In the genomic region with DNA sequence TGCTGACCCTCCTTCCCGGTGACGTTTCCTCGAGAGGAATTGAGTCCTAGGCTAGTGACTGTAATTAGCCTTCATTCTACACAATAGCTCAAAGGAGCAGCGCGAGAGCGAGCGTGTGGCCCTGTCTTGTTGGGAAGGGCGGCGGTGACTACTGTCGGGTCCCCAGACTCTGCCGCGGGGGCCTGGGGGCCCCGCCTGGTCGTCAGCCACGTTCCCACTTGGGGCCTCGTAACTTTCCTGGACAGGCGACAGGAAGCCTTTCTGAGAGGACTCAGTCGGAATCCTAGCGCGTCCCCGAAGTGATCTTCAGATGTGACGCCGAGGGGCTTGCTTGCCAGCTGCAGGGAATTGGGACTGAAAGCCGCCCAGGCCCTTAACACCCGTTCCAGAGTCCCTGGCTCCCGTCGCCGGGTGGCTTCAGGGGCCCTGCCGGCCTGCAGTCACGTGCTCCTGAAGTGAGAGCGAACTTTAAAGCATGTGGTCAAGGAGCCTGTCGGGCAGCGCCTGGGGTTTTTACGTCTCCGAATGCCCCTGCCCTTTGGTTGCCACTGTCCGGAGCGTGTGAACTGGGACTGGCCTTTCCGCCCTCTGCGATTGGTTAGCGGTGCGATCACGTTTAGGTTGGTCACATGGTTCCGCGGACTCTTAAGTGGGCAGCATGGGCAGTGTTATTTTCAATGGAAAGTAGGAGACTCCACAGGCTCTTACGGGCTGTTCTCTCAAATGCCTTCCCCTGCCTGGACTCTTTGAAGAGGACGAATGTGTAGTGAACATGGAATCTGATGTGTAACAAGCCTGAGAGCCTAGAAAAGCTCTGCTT, we compare ENCODE assay signal across 8 cellular contexts. TPM values are rescaled to one million over a fixed set of nuclear protein-coding genes. Genes with fewer than 3 reads are reported as not detected.
DNase-seq lines count a peak whose midpoint lies in the region; ATAC-seq lines count a peak whose summit lies in the region.

No MANE protein-coding gene starts in this region.

- no peak overlapping the region for H3K27ac ChIP-seq in Karpas-422 (ENCODE audit: low read length)

- H2AFZ ChIP-seq in Karpas-422 (ENCODE audit: low read length), result no peak overlapping the region

- peaks cover 35% of the 10 kb centered on the region for H3K4me1 ChIP-seq in Karpas-422 (ENCODE audit: low read length)

- peak overlapping the region; percentile 68; the same call in 1 of the 2 replicates for H3K4me3 ChIP-seq in Karpas-422 (ENCODE audit: low read length)

- CTCF ChIA-PET in activated CD4-positive, alpha-beta T cell treated with anti-CD3 and anti-CD28 coated beads, Interleukin-2, amount 10 ng/mL, durations not matched to agents 7 days and 5 days (lab: Charles Lee), result interaction anchor here (0.5 to 1.4 kb wide), 4 partner anchors 9 to 191 kb away, joined by 3 to 4 read pairs (median 4); no protein-coding TSS in a partner anchor
- CTCF ChIA-PET in activated CD8-positive, alpha-beta memory T cell treated with anti-CD3 and anti-CD28 coated beads, Interleukin-2, amount 10 ng/mL, durations not matched to agents 7 days and 5 days (lab: Charles Lee), result interaction anchor here (0.8 to 1.7 kb wide), 6 partner anchors 9 to 221 kb away, joined by 3 to 8 read pairs (median 4); a partner anchor contains a TSS

- no peak for DNase-seq in activated CD4-positive, alpha-beta T cell treated with anti-CD3 and anti-CD28 coated beads, Interleukin-2, amount 10 ng/mL, durations not matched to agents 7 days and 5 days
- no peak for DNase-seq in activated CD4-positive, alpha-beta T cell treated with anti-CD3 and anti-CD28 coated beads for 1 hour
- DNase-seq in Karpas-422 (no peak), globus pallidus (ENCODE audit: low spot score) (peak; percentile 91), NCI-H1694 treated with DMSO at 0.1 percent for 48 hours (lab: John Stamatoyannopoulos, UW) (no peak), GM19238 (ENCODE audit: insufficient read length, low spot score) (no peak)
- DNase-seq in activated CD8-positive, alpha-beta memory T cell treated with anti-CD3 and anti-CD28 coated beads, Interleukin-2, amount 10 ng/mL, durations not matched to agents 7 days and 5 days, result no peak
- no peak for DNase-seq in naive thymus-derived CD8-positive, alpha-beta T cell

- H3K27me3 Mint-ChIP-seq in activated CD4-positive, alpha-beta T cell treated with anti-CD3 and anti-CD28 coated beads, Interleukin-2, amount 10 ng/mL, durations not matched to agents 7 days and 5 days, result peaks cover 64% of the 10 kb centered on the region
- H3K27me3 Mint-ChIP-seq in activated CD8-positive, alpha-beta memory T cell treated with anti-CD3 and anti-CD28 coated beads, Interleukin-2, amount 10 ng/mL, durations not matched to agents 7 days and 5 days, result peaks cover 54% of the 10 kb centered on the region
- peaks cover 34 to 71% (median 63%) of the 10 kb centered on the region in 5 donors for H3K27me3 Mint-ChIP-seq in naive thymus-derived CD8-positive, alpha-beta T cell

- no peak for ATAC-seq in activated CD8-positive, alpha-beta memory T cell treated with anti-CD3 and anti-CD28 coated beads, Interleukin-2, amount 10 ng/mL, durations not matched to agents 7 days and 5 days
- ATAC-seq in naive thymus-derived CD8-positive, alpha-beta T cell, result no peak

- no peaks in the 10 kb centered on the region for H3K9me3 ChIP-seq in Karpas-422 (ENCODE audit: low read length)

- H3K27ac Mint-ChIP-seq in activated CD4-positive, alpha-beta T cell treated with anti-CD3 and anti-CD28 coated beads, Interleukin-2, amount 10 ng/mL, durations not matched to agents 7 days and 5 days, result no peak overlapping the region
- H3K27ac Mint-ChIP-seq in activated CD8-positive, alpha-beta memory T cell treated with anti-CD3 and anti-CD28 coated beads, Interleukin-2, amount 10 ng/mL, durations not matched to agents 7 days and 5 days, result peak overlapping the region; percentile 38
- no peak overlapping the region for H3K27ac Mint-ChIP-seq in naive thymus-derived CD8-positive, alpha-beta T cell

- POLR2A ChIA-PET in activated CD4-positive, alpha-beta T cell treated with anti-CD3 and anti-CD28 coated beads, Interleukin-2, amount 10 ng/mL, durations not matched to agents 7 days and 5 days (lab: Charles Lee), result no interaction called here
- POLR2A ChIA-PET in naive thymus-derived CD8-positive, alpha-beta T cell (lab: Charles Lee), result no interaction called here

- H3K36me3 ChIP-seq in Karpas-422 (ENCODE audit: insufficient read depth, low read length), result no peaks in the 10 kb centered on the region

- no peaks in the 10 kb centered on the region for H4K20me1 ChIP-seq in Karpas-422 (ENCODE audit: insufficient read depth, low read depth, low read length)

- H3K4me1 Mint-ChIP-seq in activated CD4-positive, alpha-beta T cell treated with anti-CD3 and anti-CD28 coated beads, Interleukin-2, amount 10 ng/mL, durations not matched to agents 7 days and 5 days, result peaks cover 17% of the 10 kb centered on the region
- peaks cover 17% of the 10 kb centered on the region for H3K4me1 Mint-ChIP-seq in activated CD8-positive, alpha-beta memory T cell treated with anti-CD3 and anti-CD28 coated beads, Interleukin-2, amount 10 ng/mL, durations not matched to agents 7 days and 5 days
- peaks cover 7 to 24% (median 19%) of the 10 kb centered on the region in 4 donors for H3K4me1 Mint-ChIP-seq in naive thymus-derived CD8-positive, alpha-beta T cell

- H3K36me3 Mint-ChIP-seq in activated CD4-positive, alpha-beta T cell treated with anti-CD3 and anti-CD28 coated beads, Interleukin-2, amount 10 ng/mL, durations not matched to agents 7 days and 5 days (ENCODE audit: low read depth), result peaks cover 2% of the 10 kb centered on the region
- peaks cover 5% of the 10 kb centered on the region for H3K36me3 Mint-ChIP-seq in activated CD8-positive, alpha-beta memory T cell treated with anti-CD3 and anti-CD28 coated beads, Interleukin-2, amount 10 ng/mL, durations not matched to agents 7 days and 5 days
- H3K36me3 Mint-ChIP-seq in naive thymus-derived CD8-positive, alpha-beta T cell, result peaks cover 0 to 5% (median 2%) of the 10 kb centered on the region in 3 donors

- peak overlapping the region; percentile 18 for H3K4me2 ChIP-seq in Karpas-422 (ENCODE audit: low read depth, low read length, poor library complexity, severe bottlenecking)

- H3K27me3 ChIP-seq in Karpas-422 (ENCODE audit: low read length), result no peaks in the 10 kb centered on the region

- peaks cover 2% of the 10 kb centered on the region for H3K9me3 Mint-ChIP-seq in activated CD4-positive, alpha-beta T cell treated with anti-CD3 and anti-CD28 coated beads, Interleukin-2, amount 10 ng/mL, durations not matched to agents 7 days and 5 days
- H3K9me3 Mint-ChIP-seq in activated CD8-positive, alpha-beta memory T cell treated with anti-CD3 and anti-CD28 coated beads, Interleukin-2, amount 10 ng/mL, durations not matched to agents 7 days and 5 days (ENCODE audit: low read depth), result no peaks in the 10 kb centered on the region
- H3K9me3 Mint-ChIP-seq in naive thymus-derived CD8-positive, alpha-beta T cell, result no peaks in the 10 kb centered on the region

- peaks cover 58% of the 10 kb centered on the region for H3K79me2 ChIP-seq in Karpas-422 (ENCODE audit: low read length)

- no peaks in the 10 kb centered on the region for H3K9me2 ChIP-seq in Karpas-422 (replicated peaks; ENCODE audit: insufficient read depth, low read length)

- peak overlapping the region; percentile 69 for H3K4me3 Mint-ChIP-seq in activated CD4-positive, alpha-beta T cell treated with anti-CD3 and anti-CD28 coated beads, Interleukin-2, amount 10 ng/mL, durations not matched to agents 7 days and 5 days
- peak overlapping the region; percentile 87 for H3K4me3 Mint-ChIP-seq in activated CD8-positive, alpha-beta memory T cell treated with anti-CD3 and anti-CD28 coated beads, Interleukin-2, amount 10 ng/mL, durations not matched to agents 7 days and 5 days
- peak overlapping the region; percentile 49 to 81 (median 70) for H3K4me3 Mint-ChIP-seq in naive thymus-derived CD8-positive, alpha-beta T cell

- H3K9ac ChIP-seq in Karpas-422 (ENCODE audit: low read length), result peak overlapping the region; percentile 75; the same call in 1 of the 2 replicates

RNA-seq across cellular contexts. Expression of a gene that starts 1.7 kb away (rescaled TPM):
- total RNA-seq in activated CD4-positive, alpha-beta T cell treated with anti-CD3 and anti-CD28 coated beads, Interleukin-2, amount 10 ng/mL, durations not matched to agents 7 days and 5 days, result 1 to 10 TPM; 3.7 to 3.9 TPM
- total RNA-seq in Karpas-422 (2014; rRNA removed; shearing (Covaris generic); ENCODE audit: low replicate concordance), result 16.4 and 31.5 TPM in 2 replicates
- total RNA-seq in activated CD8-positive, alpha-beta memory T cell treated with anti-CD3 and anti-CD28 coated beads, Interleukin-2, amount 10 ng/mL, durations not matched to agents 7 days and 5 days, result 1 to 10 TPM; 7.2 to 8.6 TPM
- total RNA-seq in naive thymus-derived CD8-positive, alpha-beta T cell, result under 1 TPM in 1 of 2 experiments, not detected in 1; 0.16 TPM
- under 1 TPM in 1 of 3 donors, not detected in 2; 0.35 TPM for polyA plus RNA-seq in naive thymus-derived CD8-positive, alpha-beta T cell

Comparison
In these comparisons a context has a peak if more than half of its experiments do, and no peak if none do; other contexts are left out.
1. RNA of a gene that starts 1.7 kb away (total RNA-seq): 16.4 to 31.5 TPM in Karpas-422, 7.2 to 8.6 TPM in activated CD8-positive, alpha-beta memory T cell treated with anti-CD3 and anti-CD28 coated beads, Interleukin-2, amount 10 ng/mL, durations not matched to agents 7 days and 5 days and 3.7 to 3.9 TPM in activated CD4-positive, alpha-beta T cell treated with anti-CD3 and anti-CD28 coated beads, Interleukin-2, amount 10 ng/mL, durations not matched to agents 7 days and 5 days; 0.16 TPM in naive thymus-derived CD8-positive, alpha-beta T cell; every median in the first group is over 4 times any median in the second.
2. Peak in every context shown above with its lines, with median percentiles within 50 percentile points of each other: H3K4me3 Mint-ChIP-seq.